In the genomic region with DNA sequence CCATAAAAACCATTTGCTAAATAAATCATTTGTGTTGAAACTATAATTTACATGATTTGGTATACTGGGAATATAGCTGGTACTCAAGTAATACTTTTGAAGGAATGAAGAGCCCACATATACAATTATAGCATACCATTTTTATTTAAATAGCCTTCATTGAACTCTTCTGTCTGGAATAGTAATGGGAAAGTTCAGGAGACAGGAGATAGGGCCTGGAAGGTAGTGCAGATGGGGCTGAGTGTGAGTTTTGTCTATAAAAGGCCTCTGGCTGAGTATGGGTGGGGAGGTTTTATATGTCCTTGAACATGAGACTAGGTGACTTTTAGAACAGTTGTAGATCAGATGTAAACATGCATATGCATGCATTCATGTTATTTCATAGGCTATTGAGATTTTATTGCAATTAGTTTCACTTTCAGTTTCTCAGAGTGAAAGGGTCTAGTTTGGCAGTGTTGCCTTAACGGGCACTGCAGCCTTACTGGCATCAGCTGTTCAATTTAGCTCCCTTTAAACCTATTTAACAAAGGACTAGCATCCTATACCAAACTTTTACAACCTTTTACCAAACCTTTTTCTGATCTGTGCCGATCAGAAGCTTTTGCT, we compare ENCODE assay signal across 8 cellular contexts. TPM values are rescaled to one million over a fixed set of nuclear protein-coding genes. Genes with fewer than 3 reads are reported as not detected.
A peak's percentile ranks its signal among the peaks of the same experiment; 100 is the strongest.
DNase-seq lines count a peak whose midpoint lies in the region; ATAC-seq, FAIRE-seq and TF ChIP-seq lines count a peak whose summit lies in the region.

No MANE protein-coding gene starts in this region.

- POLR2A ChIA-PET in AG04450 (lab: Yijun Ruan, JAX), result no interaction called here

- H3K4me1 ChIP-seq in kidney (ENCODE audit: control insufficient read depth in 1 of 2, insufficient read depth in 1 of 2, low read depth in 1 of 2, low read length in 2 of 2) (no peaks in the 10 kb centered on the region), stomach (peaks cover 0 to 32% (median 14%) of the 10 kb centered on the region in 4 donors)

- intact Hi-C loops in kidney (cut with DNase I), result no loop called here
- intact Hi-C loops in stomach (cut with DNase I; ENCODE audit: low total_unique reads), result no loop called here

- no peaks in the 10 kb centered on the region for H3K9me3 ChIP-seq in AG04450 (ENCODE audit: control insufficient read depth, insufficient read depth, low read length)
- no peaks in the 10 kb centered on the region for H3K9me3 ChIP-seq in kidney (ENCODE audit: control insufficient read depth in 1 of 2, low read length in 2 of 2)
- H3K9me3 ChIP-seq in stomach, result peaks cover 0 to 6% (median 1%) of the 10 kb centered on the region in 4 donors

- H3K9ac ChIP-seq in kidney (ENCODE audit: low read length in 2 of 2), result peak overlapping the region; percentile 25 to 27

- H3K36me3 ChIP-seq in kidney (ENCODE audit: control insufficient read depth in 1 of 2, insufficient read depth in 2 of 2, low read length in 2 of 2) (no peaks in the 10 kb centered on the region), stomach (no peaks in the 10 kb centered on the region)

- no peaks in the 10 kb centered on the region for H3K9me3 Mint-ChIP-seq in progenitor cell of endocrine pancreas (ENCODE audit: low read depth)

- H3K4me3 ChIP-seq in AG04450 (ENCODE audit: low read depth, low read length), result peak overlapping the region; percentile 47
- H3K4me3 ChIP-seq in astrocyte of the cerebellum (ENCODE audit: low read depth, low read length), result peak overlapping the region; percentile 30
- peak overlapping the region; percentile 62 to 67 for H3K4me3 ChIP-seq in kidney (ENCODE audit: low read length in 2 of 2)
- H3K4me3 ChIP-seq in stomach, result peak overlapping the region; percentile 29 to 40 (median 38)

- 24 to 40% (median 30%) methylated on average over 2 of the region's 2 CpGs for WGBS in stomach, 5 donors

- H3K27ac ChIP-seq in AG04450 (ENCODE audit: low read depth, low read length) (no peak overlapping the region), kidney (ENCODE audit: low read depth in 2 of 2, low read length in 2 of 2) (peak overlapping the region in 1 of 2 donors; percentile 43), stomach (peak overlapping the region in 4 of 5 donors; percentile 39 to 67 (median 60))

- H3K4me3 Mint-ChIP-seq in progenitor cell of endocrine pancreas (ENCODE audit: low read depth), result no peak overlapping the region

- DNase-seq in AG04450 (ENCODE audit: low read depth, low spot score) (no peak), GM12891 (ENCODE audit: insufficient read length, low spot score) (no peak), NCI-H2029 (lab: John Stamatoyannopoulos, UW) (peak; percentile 33), astrocyte of the cerebellum (ENCODE audit: low read depth) (no peak), kidney (no peak), stomach (no peak), progenitor cell of endocrine pancreas (ENCODE audit: low spot score, unreplicated experiment) (no peak)

- H3K27ac Mint-ChIP-seq in progenitor cell of endocrine pancreas, result no peak overlapping the region

- ATAC-seq in HG02642 (IDR thresholded peaks at IDR 0.05; ENCODE audit: poor library complexity, unreplicated experiment), result peak; percentile 86

- no peak for TF ChIP-seq CTCF in AG04450 (IDR thresholded peaks at IDR 0.05; ENCODE audit: low read depth, low read length)
- no peak for TF ChIP-seq CTCF in astrocyte of the cerebellum (IDR thresholded peaks at IDR 0.05; ENCODE audit: low read depth, low read length, missing control alignments)
- no peak for TF ChIP-seq CTCF in kidney (IDR thresholded peaks at IDR 0.05; ENCODE audit: borderline replicate concordance, extremely low read depth, insufficient read depth)
- TF ChIP-seq CTCF in stomach (IDR thresholded peaks at IDR 0.05), result no peak
- no peak for TF ChIP-seq CTCF in progenitor cell of endocrine pancreas (IDR thresholded peaks at IDR 0.05; ENCODE audit: unreplicated experiment)

- H3K4me1 Mint-ChIP-seq in progenitor cell of endocrine pancreas (ENCODE audit: low read depth), result no peaks in the 10 kb centered on the region

- peak; percentile 82 for FAIRE-seq in GM12891 (lab: Jason Lieb, UNC)
- no peak for FAIRE-seq in kidney (lab: Jason Lieb, UNC)

- H3K27me3 Mint-ChIP-seq in progenitor cell of endocrine pancreas, result no peaks in the 10 kb centered on the region

- H3K36me3 Mint-ChIP-seq in progenitor cell of endocrine pancreas (ENCODE audit: insufficient read depth), result no peaks in the 10 kb centered on the region

- in situ Hi-C loops in astrocyte of the cerebellum (cut with HindIII; ENCODE audit: low sequenced_read_pairs), result no loop called here

- H3K27me3 ChIP-seq in AG04450 (ENCODE audit: control insufficient read depth, insufficient read depth, low read length) (no peaks in the 10 kb centered on the region), stomach (no peaks in the 10 kb centered on the region)

- CTCF ChIA-PET in AG04450 (lab: Charles Lee), result interaction anchor here (0.9 to 2.5 kb wide), 6 partner anchors 27 to 733 kb away, joined by 3 to 12 read pairs (median 6); no protein-coding TSS in a partner anchor

- TF ChIP-seq EP300 in stomach (IDR thresholded peaks at IDR 0.05), result no peak

- no peak for TF ChIP-seq POLR2A in GM12891 (IDR thresholded peaks at IDR 0.05; ENCODE audit: low read depth, low read length)
- no peak for TF ChIP-seq POLR2A in stomach (IDR thresholded peaks at IDR 0.05)

TF ChIP-seq in GM12891, 5 proteins besides CTCF, POLR2A, EP300 and RAD21:
- TF ChIP-seq TAF1 (IDR thresholded peaks at IDR 0.05; ENCODE audit: low read depth, low read length), result no peak
- no peak for TF ChIP-seq PAX5 (IDR thresholded peaks at IDR 0.05; ENCODE audit: insufficient read depth, low read length, severe bottlenecking)
- no peak for TF ChIP-seq SPI1 (IDR thresholded peaks at IDR 0.05; ENCODE audit: low read depth, low read length)
- peak; percentile 89 for TF ChIP-seq POU2F2 (IDR thresholded peaks at IDR 0.05; ENCODE audit: low read depth, low read length)
- TF ChIP-seq POLR2AphosphoS5 (IDR thresholded peaks at IDR 0.05; ENCODE audit: low read depth, low read length), result no peak

RNA-seq across cellular contexts. Expression of a gene that starts 27.2 kb away (rescaled TPM):
- polyA plus RNA-seq in AG04450 (2011; rRNA removed) (88.1 and 109 TPM in 2 replicates), kidney (ENCODE audit: insufficient read depth, low read depth, low replicate concordance) (29.2 TPM), stomach (10 to 100 TPM; 27.8 to 34.5 (median 31.1) TPM)
- 73.6 and 74.8 TPM in 2 replicates for polyA minus RNA-seq in AG04450 (2011; rRNA and poly(A)+ RNA removed)
- 25.1 TPM for polyA plus RNA-seq in GM12891 (2012; ENCODE audit: low read depth, missing spikeins)
- total RNA-seq in kidney (66.1 TPM), stomach (100 to 1,000 TPM in 1 of 5 donors, 10 to 100 TPM in 4; 27.4 to 146 (median 74.3) TPM), progenitor cell of endocrine pancreas (86.9 and 96.3 TPM in 2 replicates)

RNA-seq across cellular contexts. Expression of a gene that starts 27.4 kb away (rescaled TPM):
- polyA plus RNA-seq in AG04450 (2011; rRNA removed) (5.2 and 6.7 TPM in 2 replicates), kidney (ENCODE audit: insufficient read depth, low read depth, low replicate concordance) (3.0 TPM), stomach (1 to 10 TPM; 2.6 to 3.2 (median 3.2) TPM)
- 6.5 and 8.8 TPM in 2 replicates for polyA minus RNA-seq in AG04450 (2011; rRNA and poly(A)+ RNA removed)
- polyA plus RNA-seq in GM12891 (2012; ENCODE audit: low read depth, missing spikeins), result 5.9 TPM
- total RNA-seq in kidney (16.0 TPM), stomach (10 to 100 TPM in 2 of 5 donors, 1 to 10 TPM in 3; 6.4 to 30.7 (median 9.9) TPM), progenitor cell of endocrine pancreas (8.0 and 9.9 TPM in 2 replicates)
